11 cellular contexts compared by ENCODE assay signal in the genomic region with DNA sequence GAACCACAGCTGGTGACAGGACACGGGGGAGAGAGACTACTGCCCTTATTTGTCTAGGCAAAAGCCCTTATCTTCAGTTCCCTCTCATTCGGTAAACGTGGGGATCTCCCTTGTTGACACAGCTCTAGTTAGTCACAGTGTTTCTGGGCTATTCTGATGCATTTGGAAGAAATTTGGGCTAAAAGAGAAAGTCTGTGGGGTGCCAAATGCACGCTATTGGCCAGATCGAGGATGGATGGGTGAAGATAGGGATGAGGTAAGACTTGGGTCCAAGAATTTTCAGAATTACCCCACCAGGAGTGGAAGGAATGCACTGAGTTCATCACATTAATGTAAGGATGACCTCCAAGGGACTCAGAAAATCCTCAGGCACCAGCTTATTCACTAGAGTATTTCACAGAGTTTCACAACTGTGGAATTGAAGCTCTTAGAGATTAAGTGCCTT.
A peak's percentile ranks its signal among the peaks of the same experiment; 100 is the strongest.
DNase-seq lines count a peak whose midpoint lies in the region; ATAC-seq, FAIRE-seq and TF ChIP-seq lines count a peak whose summit lies in the region.
"Had no signal": no experiment of that assay in that cellular context is flagged by ENCODE, and none has a peak within 500 bp of the region (broad histone marks: within the 10 kb centered on the region; RNA-seq: fewer than 3 reads in every experiment).

No MANE protein-coding gene starts in this region.

- TF ChIP-seq CTCF in AG09309 (IDR thresholded peaks at IDR 0.05; ENCODE audit: control insufficient read depth, insufficient read depth, low read depth, low read length, missing control alignments): no peak

- peak; percentile 42 for FAIRE-seq in RCC 7860 (lab: Jason Lieb, UNC)

- no peak overlapping the region for H3K4me3 ChIP-seq in AG09309 (ENCODE audit: control insufficient read depth, low read depth, low read length)

- peak; percentile 86 for ATAC-seq in GM21529 (IDR thresholded peaks at IDR 0.05; ENCODE audit: unreplicated experiment)
- no peak for ATAC-seq in GM18498 (IDR thresholded peaks at IDR 0.05; ENCODE audit: unreplicated experiment)
- no peak for ATAC-seq in GM21526 (IDR thresholded peaks at IDR 0.05; ENCODE audit: low FRiP score, unreplicated experiment)

- DNase-seq in AG09309 (ENCODE audit: low read depth) (peak; percentile 92), RCC 7860 (ENCODE audit: low spot score) (peak; percentile 94), kidney tubule cell (ENCODE audit: low spot score) (peak; percentile 69), foreskin melanocyte (no peak), NAMALWA (ENCODE audit: low spot score) (no peak)
- DNase-seq: activated CD4-positive, alpha-beta T cell treated with anti-CD3 and anti-CD28 coated beads, Interleukin-2, amount 50 U/mL, for 1 hour; CD4-positive, alpha-beta T cell; stimulated activated CD4-positive, alpha-beta T cell treated with anti-CD3 and anti-CD28 coated beads, Interleukin-1b, Interleukin-23, amount 100 ng/mL, for 48 hours had no signal

Comparison
In these comparisons a context has a peak if more than half of its experiments do, and no peak if none do; other contexts are left out.
1. DNase-seq: peak in AG09309 (single experiment), RCC 7860 (single experiment) and kidney tubule cell (single experiment); none in foreskin melanocyte (single experiment) and NAMALWA (single experiment).